Comparison of ENCODE assay signal across 1 cellular context in the genomic region with DNA sequence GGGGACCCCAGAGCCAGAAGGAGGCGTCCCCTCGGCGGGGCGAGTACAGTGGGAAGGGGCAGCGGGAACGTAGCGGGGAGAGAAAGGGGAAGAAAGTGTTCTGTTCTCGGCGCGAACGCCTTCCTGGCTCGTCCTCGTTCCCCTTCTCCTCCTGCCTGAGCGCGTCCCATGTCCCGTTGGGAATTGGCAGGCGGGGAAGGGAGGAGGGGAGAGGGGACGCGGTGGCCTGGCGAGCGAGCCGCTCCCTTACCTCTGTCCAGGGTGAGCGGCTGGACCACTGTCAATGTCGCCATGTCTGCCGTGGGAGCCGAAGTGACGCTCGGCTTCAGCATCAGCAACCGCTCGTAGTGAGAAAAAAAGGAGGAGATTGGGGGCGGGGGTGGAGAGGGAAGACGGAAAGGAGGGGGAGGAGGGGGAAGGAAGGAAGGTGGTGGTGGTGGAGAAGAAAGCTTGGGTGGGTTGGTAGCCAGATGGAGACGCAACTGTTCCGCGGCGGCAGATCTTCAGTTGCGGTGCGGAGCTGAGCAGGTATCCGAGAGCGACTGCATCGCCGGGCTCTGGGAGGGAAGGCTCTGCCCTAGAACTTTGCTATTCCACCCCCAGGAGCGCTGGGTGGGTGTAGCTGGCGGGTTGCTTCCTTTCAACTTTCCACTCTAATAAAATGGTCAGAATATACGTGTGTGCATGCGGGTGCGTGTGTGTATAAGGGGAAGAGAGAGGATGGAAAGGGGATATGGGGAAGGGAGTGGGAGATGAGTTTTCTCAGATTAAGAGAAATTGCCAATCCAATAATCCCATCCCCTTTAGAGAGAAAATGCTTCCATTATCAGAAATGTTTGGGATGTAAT.
TF ChIP-seq lines count a peak whose summit lies in the region.

A gene with protein sequence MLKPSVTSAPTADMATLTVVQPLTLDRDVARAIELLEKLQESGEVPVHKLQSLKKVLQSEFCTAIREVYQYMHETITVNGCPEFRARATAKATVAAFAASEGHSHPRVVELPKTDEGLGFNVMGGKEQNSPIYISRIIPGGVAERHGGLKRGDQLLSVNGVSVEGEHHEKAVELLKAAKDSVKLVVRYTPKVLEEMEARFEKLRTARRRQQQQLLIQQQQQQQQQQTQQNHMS (minus strand): TSS at position 544 of the 848 bp plus-strand sequence. CDS start 212 bp downstream, at position 332.

TF ChIP-seq in HepG2, 621 proteins besides CTCF, POLR2A, EP300 and RAD21 (continued from another document and continues in another):
- TF ChIP-seq, protein P1, sequence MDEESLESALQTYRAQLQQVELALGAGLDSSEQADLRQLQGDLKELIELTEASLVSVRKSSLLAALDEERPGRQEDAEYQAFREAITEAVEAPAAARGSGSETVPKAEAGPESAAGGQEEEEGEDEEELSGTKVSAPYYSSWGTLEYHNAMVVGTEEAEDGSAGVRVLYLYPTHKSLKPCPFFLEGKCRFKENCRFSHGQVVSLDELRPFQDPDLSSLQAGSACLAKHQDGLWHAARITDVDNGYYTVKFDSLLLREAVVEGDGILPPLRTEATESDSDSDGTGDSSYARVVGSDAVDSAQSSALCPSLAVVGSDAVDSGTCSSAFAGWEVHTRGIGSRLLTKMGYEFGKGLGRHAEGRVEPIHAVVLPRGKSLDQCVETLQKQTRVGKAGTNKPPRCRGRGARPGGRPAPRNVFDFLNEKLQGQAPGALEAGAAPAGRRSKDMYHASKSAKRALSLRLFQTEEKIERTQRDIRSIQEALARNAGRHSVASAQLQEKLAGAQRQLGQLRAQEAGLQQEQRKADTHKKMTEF (CRISPR knock-in tag; IDR thresholded peaks at IDR 0.05): no peak
- TF ChIP-seq, protein P2, sequence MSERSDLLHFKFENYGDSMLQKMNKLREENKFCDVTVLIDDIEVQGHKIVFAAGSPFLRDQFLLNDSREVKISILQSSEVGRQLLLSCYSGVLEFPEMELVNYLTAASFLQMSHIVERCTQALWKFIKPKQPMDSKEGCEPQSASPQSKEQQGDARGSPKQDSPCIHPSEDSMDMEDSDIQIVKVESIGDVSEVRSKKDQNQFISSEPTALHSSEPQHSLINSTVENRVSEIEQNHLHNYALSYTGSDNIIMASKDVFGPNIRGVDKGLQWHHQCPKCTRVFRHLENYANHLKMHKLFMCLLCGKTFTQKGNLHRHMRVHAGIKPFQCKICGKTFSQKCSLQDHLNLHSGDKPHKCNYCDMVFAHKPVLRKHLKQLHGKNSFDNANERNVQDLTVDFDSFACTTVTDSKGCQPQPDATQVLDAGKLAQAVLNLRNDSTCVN (CRISPR knock-in tag; IDR thresholded peaks at IDR 0.05; ENCODE audit: borderline replicate concordance): 0 out of 2 replicates have a peak, but pooled peaks have one; percentile 28
- TF ChIP-seq, protein P3, sequence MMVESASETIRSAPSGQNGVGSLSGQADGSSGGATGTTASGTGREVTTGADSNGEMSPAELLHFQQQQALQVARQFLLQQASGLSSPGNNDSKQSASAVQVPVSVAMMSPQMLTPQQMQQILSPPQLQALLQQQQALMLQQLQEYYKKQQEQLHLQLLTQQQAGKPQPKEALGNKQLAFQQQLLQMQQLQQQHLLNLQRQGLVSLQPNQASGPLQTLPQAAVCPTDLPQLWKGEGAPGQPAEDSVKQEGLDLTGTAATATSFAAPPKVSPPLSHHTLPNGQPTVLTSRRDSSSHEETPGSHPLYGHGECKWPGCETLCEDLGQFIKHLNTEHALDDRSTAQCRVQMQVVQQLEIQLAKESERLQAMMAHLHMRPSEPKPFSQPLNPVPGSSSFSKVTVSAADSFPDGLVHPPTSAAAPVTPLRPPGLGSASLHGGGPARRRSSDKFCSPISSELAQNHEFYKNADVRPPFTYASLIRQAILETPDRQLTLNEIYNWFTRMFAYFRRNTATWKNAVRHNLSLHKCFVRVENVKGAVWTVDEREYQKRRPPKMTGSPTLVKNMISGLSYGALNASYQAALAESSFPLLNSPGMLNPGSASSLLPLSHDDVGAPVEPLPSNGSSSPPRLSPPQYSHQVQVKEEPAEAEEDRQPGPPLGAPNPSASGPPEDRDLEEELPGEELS (CRISPR knock-in tag; IDR thresholded peaks at IDR 0.05): 0 out of 2 replicates have a peak, but pooled peaks have one; percentile 15
- TF ChIP-seq NONO (IDR thresholded peaks at IDR 0.05) (no peak), NONO (CRISPR knock-in tag; conservative IDR thresholded peaks at IDR 0.05) (peak; percentile 48; the same call in 1 of the 2 replicates), HNF4G (IDR thresholded peaks at IDR 0.05; ENCODE audit: borderline replicate concordance, low read depth, low read length) (no peak), HNF4G (CRISPR knock-in tag; IDR thresholded peaks at IDR 0.05; ENCODE audit: borderline replicate concordance, low read depth) (peak; percentile 24; the same call in 1 of the 2 replicates), ZNF329 (CRISPR knock-in tag; IDR thresholded peaks at IDR 0.05; ENCODE audit: low read depth) (0 out of 2 replicates have a peak, but pooled peaks have one; percentile 6), PCBP1 (IDR thresholded peaks at IDR 0.05; ENCODE audit: borderline replicate concordance, low read depth, low read length) (0 out of 2 replicates have a peak, but pooled peaks have one; percentile 62), ZNF292 (CRISPR knock-in tag; IDR thresholded peaks at IDR 0.05; ENCODE audit: borderline replicate concordance, low read depth) (peak; percentile 35; the same call in 1 of the 2 replicates), PTBP1 (IDR thresholded peaks at IDR 0.05; ENCODE audit: low read depth, low read length, poor library complexity, severe bottlenecking) (peak; percentile 8), ZNF674 (CRISPR knock-in tag; IDR thresholded peaks at IDR 0.05; ENCODE audit: low read depth) (no peak; the same call in 1 of the 2 replicates), ARNTL (CRISPR knock-in tag; IDR thresholded peaks at IDR 0.05) (0 out of 2 replicates have a peak, but pooled peaks have one; percentile 2), MZF1 (CRISPR knock-in tag; IDR thresholded peaks at IDR 0.05; ENCODE audit: borderline replicate concordance) (0 out of 2 replicates have a peak, but pooled peaks have one; percentile 43), JUNB (CRISPR knock-in tag; IDR thresholded peaks at IDR 0.05; ENCODE audit: borderline replicate concordance) (0 out of 2 replicates have a peak, but pooled peaks have one; percentile 11), SMC3 (IDR thresholded peaks at IDR 0.05; ENCODE audit: low read length) (no peak)
- TF ChIP-seq, protein P4, sequence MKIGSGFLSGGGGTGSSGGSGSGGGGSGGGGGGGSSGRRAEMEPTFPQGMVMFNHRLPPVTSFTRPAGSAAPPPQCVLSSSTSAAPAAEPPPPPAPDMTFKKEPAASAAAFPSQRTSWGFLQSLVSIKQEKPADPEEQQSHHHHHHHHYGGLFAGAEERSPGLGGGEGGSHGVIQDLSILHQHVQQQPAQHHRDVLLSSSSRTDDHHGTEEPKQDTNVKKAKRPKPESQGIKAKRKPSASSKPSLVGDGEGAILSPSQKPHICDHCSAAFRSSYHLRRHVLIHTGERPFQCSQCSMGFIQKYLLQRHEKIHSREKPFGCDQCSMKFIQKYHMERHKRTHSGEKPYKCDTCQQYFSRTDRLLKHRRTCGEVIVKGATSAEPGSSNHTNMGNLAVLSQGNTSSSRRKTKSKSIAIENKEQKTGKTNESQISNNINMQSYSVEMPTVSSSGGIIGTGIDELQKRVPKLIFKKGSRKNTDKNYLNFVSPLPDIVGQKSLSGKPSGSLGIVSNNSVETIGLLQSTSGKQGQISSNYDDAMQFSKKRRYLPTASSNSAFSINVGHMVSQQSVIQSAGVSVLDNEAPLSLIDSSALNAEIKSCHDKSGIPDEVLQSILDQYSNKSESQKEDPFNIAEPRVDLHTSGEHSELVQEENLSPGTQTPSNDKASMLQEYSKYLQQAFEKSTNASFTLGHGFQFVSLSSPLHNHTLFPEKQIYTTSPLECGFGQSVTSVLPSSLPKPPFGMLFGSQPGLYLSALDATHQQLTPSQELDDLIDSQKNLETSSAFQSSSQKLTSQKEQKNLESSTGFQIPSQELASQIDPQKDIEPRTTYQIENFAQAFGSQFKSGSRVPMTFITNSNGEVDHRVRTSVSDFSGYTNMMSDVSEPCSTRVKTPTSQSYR (CRISPR knock-in tag; IDR thresholded peaks at IDR 0.05; ENCODE audit: borderline replicate concordance): 0 out of 2 replicates have a peak, but pooled peaks have one; percentile 4
- TF ChIP-seq, protein P5, sequence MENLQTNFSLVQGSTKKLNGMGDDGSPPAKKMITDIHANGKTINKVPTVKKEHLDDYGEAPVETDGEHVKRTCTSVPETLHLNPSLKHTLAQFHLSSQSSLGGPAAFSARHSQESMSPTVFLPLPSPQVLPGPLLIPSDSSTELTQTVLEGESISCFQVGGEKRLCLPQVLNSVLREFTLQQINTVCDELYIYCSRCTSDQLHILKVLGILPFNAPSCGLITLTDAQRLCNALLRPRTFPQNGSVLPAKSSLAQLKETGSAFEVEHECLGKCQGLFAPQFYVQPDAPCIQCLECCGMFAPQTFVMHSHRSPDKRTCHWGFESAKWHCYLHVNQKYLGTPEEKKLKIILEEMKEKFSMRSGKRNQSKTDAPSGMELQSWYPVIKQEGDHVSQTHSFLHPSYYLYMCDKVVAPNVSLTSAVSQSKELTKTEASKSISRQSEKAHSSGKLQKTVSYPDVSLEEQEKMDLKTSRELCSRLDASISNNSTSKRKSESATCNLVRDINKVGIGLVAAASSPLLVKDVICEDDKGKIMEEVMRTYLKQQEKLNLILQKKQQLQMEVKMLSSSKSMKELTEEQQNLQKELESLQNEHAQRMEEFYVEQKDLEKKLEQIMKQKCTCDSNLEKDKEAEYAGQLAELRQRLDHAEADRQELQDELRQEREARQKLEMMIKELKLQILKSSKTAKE (CRISPR knock-in tag; IDR thresholded peaks at IDR 0.05; ENCODE audit: borderline replicate concordance): 0 out of 2 replicates have a peak, but pooled peaks have one; percentile 44
- TF ChIP-seq, protein P6, sequence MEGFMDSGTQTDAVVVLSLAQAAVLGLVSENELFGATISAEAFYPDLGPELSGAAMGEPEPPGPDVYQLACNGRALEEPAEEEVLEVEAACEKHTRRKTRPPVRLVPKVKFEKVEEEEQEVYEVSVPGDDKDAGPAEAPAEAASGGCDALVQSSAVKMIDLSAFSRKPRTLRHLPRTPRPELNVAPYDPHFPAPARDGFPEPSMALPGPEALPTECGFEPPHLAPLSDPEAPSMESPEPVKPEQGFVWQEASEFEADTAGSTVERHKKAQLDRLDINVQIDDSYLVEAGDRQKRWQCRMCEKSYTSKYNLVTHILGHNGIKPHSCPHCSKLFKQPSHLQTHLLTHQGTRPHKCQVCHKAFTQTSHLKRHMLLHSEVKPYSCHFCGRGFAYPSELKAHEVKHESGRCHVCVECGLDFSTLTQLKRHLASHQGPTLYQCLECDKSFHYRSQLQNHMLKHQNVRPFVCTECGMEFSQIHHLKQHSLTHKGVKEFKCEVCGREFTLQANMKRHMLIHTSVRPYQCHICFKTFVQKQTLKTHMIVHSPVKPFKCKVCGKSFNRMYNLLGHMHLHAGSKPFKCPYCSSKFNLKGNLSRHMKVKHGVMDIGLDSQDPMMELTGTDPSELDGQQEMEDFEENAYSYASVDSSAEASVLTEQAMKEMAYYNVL (CRISPR knock-in tag; IDR thresholded peaks at IDR 0.05; ENCODE audit: borderline replicate concordance): 0 out of 2 replicates have a peak, but pooled peaks have one; percentile 21
- TF ChIP-seq, protein P7, sequence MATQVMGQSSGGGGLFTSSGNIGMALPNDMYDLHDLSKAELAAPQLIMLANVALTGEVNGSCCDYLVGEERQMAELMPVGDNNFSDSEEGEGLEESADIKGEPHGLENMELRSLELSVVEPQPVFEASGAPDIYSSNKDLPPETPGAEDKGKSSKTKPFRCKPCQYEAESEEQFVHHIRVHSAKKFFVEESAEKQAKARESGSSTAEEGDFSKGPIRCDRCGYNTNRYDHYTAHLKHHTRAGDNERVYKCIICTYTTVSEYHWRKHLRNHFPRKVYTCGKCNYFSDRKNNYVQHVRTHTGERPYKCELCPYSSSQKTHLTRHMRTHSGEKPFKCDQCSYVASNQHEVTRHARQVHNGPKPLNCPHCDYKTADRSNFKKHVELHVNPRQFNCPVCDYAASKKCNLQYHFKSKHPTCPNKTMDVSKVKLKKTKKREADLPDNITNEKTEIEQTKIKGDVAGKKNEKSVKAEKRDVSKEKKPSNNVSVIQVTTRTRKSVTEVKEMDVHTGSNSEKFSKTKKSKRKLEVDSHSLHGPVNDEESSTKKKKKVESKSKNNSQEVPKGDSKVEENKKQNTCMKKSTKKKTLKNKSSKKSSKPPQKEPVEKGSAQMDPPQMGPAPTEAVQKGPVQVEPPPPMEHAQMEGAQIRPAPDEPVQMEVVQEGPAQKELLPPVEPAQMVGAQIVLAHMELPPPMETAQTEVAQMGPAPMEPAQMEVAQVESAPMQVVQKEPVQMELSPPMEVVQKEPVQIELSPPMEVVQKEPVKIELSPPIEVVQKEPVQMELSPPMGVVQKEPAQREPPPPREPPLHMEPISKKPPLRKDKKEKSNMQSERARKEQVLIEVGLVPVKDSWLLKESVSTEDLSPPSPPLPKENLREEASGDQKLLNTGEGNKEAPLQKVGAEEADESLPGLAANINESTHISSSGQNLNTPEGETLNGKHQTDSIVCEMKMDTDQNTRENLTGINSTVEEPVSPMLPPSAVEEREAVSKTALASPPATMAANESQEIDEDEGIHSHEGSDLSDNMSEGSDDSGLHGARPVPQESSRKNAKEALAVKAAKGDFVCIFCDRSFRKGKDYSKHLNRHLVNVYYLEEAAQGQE (IDR thresholded peaks at IDR 0.05; ENCODE audit: borderline replicate concordance in 1 of 2, low read depth in 1 of 2, low read length in 2 of 2): 0 out of 4 replicates have a peak, but pooled peaks of 1 of the 2 experiments have one; percentile 20
